In the genomic region with DNA sequence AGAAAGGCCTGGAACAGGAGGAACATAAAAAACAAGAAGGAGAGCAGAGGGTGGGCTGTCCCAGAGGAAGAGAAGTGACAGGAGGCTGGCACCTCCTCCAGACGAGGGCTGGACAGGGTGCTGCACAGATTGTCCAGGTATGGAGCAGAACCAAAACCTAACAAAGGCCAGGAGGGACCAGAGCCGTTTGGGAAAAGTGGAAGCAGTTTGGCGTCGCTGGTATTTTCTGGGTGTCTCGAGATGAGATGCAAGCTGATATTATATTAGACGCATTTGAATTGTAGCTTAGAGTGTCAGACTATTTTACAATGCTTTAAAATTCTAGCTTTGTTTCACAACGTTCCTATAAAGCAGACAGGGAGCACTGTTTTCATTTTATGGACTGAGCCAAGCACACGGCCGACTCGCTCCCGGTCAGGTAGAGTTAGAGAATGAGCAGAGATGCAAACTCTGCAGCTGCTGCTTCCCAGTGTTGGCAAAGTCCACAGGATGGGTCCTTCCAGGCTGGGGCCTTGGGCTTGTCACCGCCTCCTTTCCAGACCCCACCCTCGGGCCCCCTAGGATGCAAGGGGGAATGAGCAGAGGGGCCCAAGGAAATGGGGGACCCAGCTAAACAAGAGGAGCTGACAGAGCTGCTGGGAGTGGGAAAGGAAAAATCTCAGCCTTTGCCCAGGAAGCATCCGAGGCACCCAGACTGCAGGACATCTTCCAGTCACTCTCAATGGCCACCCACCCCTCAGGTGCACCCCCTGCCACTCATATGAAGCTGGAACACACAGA, we compare ENCODE assay signal across 1 cellular context.
TF ChIP-seq lines count a peak whose summit lies in the region.

No MANE protein-coding gene starts in this region.

TF ChIP-seq in GM23338, 12 proteins besides CTCF, POLR2A, EP300 and RAD21 (continued from another document):
- TF ChIP-seq, protein P1, sequence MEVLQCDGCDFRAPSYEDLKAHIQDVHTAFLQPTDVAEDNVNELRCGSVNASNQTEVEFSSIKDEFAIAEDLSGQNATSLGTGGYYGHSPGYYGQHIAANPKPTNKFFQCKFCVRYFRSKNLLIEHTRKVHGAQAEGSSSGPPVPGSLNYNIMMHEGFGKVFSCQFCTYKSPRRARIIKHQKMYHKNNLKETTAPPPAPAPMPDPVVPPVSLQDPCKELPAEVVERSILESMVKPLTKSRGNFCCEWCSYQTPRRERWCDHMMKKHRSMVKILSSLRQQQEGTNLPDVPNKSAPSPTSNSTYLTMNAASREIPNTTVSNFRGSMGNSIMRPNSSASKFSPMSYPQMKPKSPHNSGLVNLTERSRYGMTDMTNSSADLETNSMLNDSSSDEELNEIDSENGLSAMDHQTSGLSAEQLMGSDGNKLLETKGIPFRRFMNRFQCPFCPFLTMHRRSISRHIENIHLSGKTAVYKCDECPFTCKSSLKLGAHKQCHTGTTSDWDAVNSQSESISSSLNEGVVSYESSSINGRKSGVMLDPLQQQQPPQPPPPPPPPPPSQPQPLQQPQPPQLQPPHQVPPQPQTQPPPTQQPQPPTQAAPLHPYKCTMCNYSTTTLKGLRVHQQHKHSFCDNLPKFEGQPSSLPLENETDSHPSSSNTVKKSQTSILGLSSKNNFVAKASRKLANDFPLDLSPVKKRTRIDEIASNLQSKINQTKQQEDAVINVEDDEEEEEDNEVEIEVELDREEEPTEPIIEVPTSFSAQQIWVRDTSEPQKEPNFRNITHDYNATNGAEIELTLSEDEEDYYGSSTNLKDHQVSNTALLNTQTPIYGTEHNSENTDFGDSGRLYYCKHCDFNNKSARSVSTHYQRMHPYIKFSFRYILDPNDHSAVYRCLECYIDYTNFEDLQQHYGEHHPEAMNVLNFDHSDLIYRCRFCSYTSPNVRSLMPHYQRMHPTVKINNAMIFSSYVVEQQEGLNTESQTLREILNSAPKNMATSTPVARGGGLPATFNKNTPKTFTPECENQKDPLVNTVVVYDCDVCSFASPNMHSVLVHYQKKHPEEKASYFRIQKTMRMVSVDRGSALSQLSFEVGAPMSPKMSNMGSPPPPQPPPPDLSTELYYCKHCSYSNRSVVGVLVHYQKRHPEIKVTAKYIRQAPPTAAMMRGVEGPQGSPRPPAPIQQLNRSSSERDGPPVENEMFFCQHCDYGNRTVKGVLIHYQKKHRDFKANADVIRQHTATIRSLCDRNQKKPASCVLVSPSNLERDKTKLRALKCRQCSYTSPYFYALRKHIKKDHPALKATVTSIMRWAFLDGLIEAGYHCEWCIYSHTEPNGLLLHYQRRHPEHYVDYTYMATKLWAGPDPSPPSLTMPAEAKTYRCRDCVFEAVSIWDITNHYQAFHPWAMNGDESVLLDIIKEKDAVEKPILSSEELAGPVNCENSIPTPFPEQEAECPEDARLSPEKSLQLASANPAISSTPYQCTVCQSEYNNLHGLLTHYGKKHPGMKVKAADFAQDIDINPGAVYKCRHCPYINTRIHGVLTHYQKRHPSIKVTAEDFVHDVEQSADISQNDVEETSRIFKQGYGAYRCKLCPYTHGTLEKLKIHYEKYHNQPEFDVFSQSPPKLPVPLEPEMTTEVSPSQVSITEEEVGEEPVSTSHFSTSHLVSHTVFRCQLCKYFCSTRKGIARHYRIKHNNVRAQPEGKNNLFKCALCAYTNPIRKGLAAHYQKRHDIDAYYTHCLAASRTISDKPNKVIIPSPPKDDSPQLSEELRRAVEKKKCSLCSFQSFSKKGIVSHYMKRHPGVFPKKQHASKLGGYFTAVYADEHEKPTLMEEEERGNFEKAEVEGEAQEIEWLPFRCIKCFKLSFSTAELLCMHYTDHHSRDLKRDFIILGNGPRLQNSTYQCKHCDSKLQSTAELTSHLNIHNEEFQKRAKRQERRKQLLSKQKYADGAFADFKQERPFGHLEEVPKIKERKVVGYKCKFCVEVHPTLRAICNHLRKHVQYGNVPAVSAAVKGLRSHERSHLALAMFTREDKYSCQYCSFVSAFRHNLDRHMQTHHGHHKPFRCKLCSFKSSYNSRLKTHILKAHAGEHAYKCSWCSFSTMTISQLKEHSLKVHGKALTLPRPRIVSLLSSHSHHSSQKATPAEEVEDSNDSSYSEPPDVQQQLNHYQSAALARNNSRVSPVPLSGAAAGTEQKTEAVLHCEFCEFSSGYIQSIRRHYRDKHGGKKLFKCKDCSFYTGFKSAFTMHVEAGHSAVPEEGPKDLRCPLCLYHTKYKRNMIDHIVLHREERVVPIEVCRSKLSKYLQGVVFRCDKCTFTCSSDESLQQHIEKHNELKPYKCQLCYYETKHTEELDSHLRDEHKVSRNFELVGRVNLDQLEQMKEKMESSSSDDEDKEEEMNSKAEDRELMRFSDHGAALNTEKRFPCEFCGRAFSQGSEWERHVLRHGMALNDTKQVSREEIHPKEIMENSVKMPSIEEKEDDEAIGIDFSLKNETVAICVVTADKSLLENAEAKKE (CRISPR knock-in tag; IDR thresholded peaks at IDR 0.05): no peak
- TF ChIP-seq JUNB (IDR thresholded peaks at IDR 0.05; ENCODE audit: unreplicated experiment) (no peak), CREB1 (CRISPR knock-in tag; IDR thresholded peaks at IDR 0.05; ENCODE audit: low read depth) (no peak), ZNF331 (CRISPR knock-in tag; IDR thresholded peaks at IDR 0.05; ENCODE audit: low read depth) (no peak), EZH2phosphoT487 (IDR thresholded peaks at IDR 0.05; ENCODE audit: unreplicated experiment) (no peak), STAT1 (IDR thresholded peaks at IDR 0.05; ENCODE audit: unreplicated experiment) (no peak), EZH2 (IDR thresholded peaks at IDR 0.05; ENCODE audit: low read depth, unreplicated experiment) (no peak), NANOG (IDR thresholded peaks at IDR 0.05; ENCODE audit: borderline replicate concordance) (no peak)
- TF ChIP-seq, protein P2, sequence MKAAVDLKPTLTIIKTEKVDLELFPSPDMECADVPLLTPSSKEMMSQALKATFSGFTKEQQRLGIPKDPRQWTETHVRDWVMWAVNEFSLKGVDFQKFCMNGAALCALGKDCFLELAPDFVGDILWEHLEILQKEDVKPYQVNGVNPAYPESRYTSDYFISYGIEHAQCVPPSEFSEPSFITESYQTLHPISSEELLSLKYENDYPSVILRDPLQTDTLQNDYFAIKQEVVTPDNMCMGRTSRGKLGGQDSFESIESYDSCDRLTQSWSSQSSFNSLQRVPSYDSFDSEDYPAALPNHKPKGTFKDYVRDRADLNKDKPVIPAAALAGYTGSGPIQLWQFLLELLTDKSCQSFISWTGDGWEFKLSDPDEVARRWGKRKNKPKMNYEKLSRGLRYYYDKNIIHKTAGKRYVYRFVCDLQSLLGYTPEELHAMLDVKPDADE (IDR thresholded peaks at IDR 0.05): no peak
